ENCODE assay signal across 1 cellular context in the genomic region with DNA sequence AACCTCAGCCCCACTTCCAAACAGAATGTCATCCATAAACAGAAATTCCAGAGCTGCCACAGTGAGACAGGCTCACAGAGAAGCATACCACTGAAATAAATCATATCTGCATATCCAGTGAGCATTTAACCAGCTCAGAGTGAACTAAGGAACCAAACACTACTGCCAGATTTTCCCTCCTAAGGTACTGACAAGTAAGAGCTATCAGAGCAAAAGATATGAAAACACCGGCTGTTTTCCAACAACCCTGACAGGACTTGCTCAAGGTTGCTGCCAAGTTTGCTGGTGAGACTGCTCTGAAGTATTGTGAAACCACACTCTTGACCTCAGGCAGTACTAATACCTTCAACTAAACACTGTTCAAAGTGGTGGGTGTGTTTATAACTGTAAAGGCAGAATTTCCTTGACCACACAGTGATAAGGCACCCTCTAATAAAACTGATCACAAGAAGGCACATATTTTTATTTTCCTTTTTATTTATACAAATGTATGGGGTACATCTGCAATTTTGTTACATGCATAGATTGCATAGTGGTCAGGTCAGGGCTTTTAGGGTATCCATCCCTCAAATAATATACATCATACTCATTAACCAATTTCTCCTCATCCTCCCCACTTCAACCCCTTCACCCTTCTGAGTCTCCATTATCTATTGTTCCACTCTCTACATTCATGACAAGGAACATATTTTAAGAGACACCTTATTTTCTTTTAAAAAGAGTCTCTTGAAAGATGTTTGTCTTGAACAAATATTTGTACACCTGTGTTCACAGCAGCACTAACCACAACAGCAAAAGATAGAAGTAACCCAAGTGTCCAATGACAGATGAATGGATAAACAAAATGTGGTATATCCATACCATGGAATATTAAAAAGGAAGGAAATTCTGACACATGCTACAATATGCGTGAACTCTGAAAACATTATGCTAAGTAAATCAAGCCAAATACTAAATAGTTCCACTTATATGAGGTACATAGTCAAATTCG.
TF ChIP-seq lines count a peak whose summit lies in the region.

No MANE protein-coding gene starts in this region.

TF ChIP-seq in HepG2, 621 proteins besides CTCF, POLR2A, EP300 and RAD21 (continued from another document and continues in another):
- peak; percentile 75 for TF ChIP-seq THRA (CRISPR knock-in tag; IDR thresholded peaks at IDR 0.05; ENCODE audit: borderline replicate concordance)
- TF ChIP-seq MED1 (CRISPR knock-in tag; IDR thresholded peaks at IDR 0.05), result peak; percentile 56; the same call in 1 of the 2 replicates
- TF ChIP-seq ZBTB39 (CRISPR knock-in tag; IDR thresholded peaks at IDR 0.05), result peak; percentile 84; the same call in 1 of the 2 replicates
- TF ChIP-seq AHDC1 (CRISPR knock-in tag; IDR thresholded peaks at IDR 0.05; ENCODE audit: borderline replicate concordance), result peak; percentile 50; the same call in 1 of the 2 replicates
- TF ChIP-seq RARA (CRISPR knock-in tag; IDR thresholded peaks at IDR 0.05), result peak; percentile 81
- TF ChIP-seq FOXP1 (IDR thresholded peaks at IDR 0.05), result no peak
- TF ChIP-seq FOXP1 (CRISPR knock-in tag; IDR thresholded peaks at IDR 0.05), result peak; percentile 65
- TF ChIP-seq CENPBD1 (CRISPR knock-in tag; IDR thresholded peaks at IDR 0.05; ENCODE audit: borderline replicate concordance, low read depth), result no peak
- TF ChIP-seq ZNF773 (CRISPR knock-in tag; IDR thresholded peaks at IDR 0.05; ENCODE audit: borderline replicate concordance), result no peak
- no peak for TF ChIP-seq SOX6 (IDR thresholded peaks at IDR 0.05)
- TF ChIP-seq SOX6 (CRISPR knock-in tag; IDR thresholded peaks at IDR 0.05), result peak; percentile 72; the same call in 1 of the 2 replicates
- no peak for TF ChIP-seq ZNF10 (CRISPR knock-in tag; IDR thresholded peaks at IDR 0.05; ENCODE audit: borderline replicate concordance, low read depth)
- TF ChIP-seq MAFG (CRISPR knock-in tag; IDR thresholded peaks at IDR 0.05), result no peak
- no peak for TF ChIP-seq ZFP37 (CRISPR knock-in tag; IDR thresholded peaks at IDR 0.05; ENCODE audit: borderline replicate concordance)
- no peak for TF ChIP-seq ZMYM2 (CRISPR knock-in tag; IDR thresholded peaks at IDR 0.05)
- TF ChIP-seq CHCHD3 (CRISPR knock-in tag; IDR thresholded peaks at IDR 0.05), result no peak
- 0 out of 2 replicates have a peak, but pooled peaks have one; percentile 37 for TF ChIP-seq ZBTB37 (CRISPR knock-in tag; IDR thresholded peaks at IDR 0.05)
- TF ChIP-seq MIXL1 (CRISPR knock-in tag; IDR thresholded peaks at IDR 0.05), result no peak; the same call in 1 of the 2 replicates
- no peak for TF ChIP-seq HNF1A (IDR thresholded peaks at IDR 0.05; ENCODE audit: low read depth)
- TF ChIP-seq HNF1A (CRISPR knock-in tag; IDR thresholded peaks at IDR 0.05; ENCODE audit: borderline replicate concordance), result 0 out of 2 replicates have a peak, but pooled peaks have one; percentile 37
- no peak for TF ChIP-seq REXO4 (CRISPR knock-in tag; IDR thresholded peaks at IDR 0.05; ENCODE audit: borderline replicate concordance)
- no peak for TF ChIP-seq RBAK (CRISPR knock-in tag; IDR thresholded peaks at IDR 0.05)
- TF ChIP-seq SAP130 (CRISPR knock-in tag; IDR thresholded peaks at IDR 0.05; ENCODE audit: low read depth), result peak; percentile 46; the same call in 1 of the 2 replicates
- no peak for TF ChIP-seq ZNF768 (CRISPR knock-in tag; IDR thresholded peaks at IDR 0.05)
- TF ChIP-seq NR2F2 (IDR thresholded peaks at IDR 0.05; ENCODE audit: borderline replicate concordance, low read depth), result peak; percentile 40; the same call in 1 of the 2 replicates
- peak; percentile 62; the same call in 1 of the 2 replicates for TF ChIP-seq ZNF12 (CRISPR knock-in tag; IDR thresholded peaks at IDR 0.05)
- TF ChIP-seq ZZZ3 (CRISPR knock-in tag; IDR thresholded peaks at IDR 0.05; ENCODE audit: borderline replicate concordance), result no peak
- peak; percentile 67 for TF ChIP-seq HNF4A (CRISPR knock-in tag; IDR thresholded peaks at IDR 0.05)
- TF ChIP-seq, protein P1, sequence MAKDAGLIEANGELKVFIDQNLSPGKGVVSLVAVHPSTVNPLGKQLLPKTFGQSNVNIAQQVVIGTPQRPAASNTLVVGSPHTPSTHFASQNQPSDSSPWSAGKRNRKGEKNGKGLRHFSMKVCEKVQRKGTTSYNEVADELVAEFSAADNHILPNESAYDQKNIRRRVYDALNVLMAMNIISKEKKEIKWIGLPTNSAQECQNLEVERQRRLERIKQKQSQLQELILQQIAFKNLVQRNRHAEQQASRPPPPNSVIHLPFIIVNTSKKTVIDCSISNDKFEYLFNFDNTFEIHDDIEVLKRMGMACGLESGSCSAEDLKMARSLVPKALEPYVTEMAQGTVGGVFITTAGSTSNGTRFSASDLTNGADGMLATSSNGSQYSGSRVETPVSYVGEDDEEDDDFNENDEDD (CRISPR knock-in tag; IDR thresholded peaks at IDR 0.05; ENCODE audit: borderline replicate concordance), result peak; percentile 19; the same call in 1 of the 2 replicates
- no peak for TF ChIP-seq REST (IDR thresholded peaks at IDR 0.05; ENCODE audit: borderline replicate concordance in 1 of 2, low read depth in 1 of 2, low read length in 2 of 2)
- peak in 1 of 2 experiments; percentile 32; a peak in 1 of 4 replicates for TF ChIP-seq NR2F1 (CRISPR knock-in tag; IDR thresholded peaks at IDR 0.05)
